24 cellular contexts compared by ENCODE assay signal in the genomic region with DNA sequence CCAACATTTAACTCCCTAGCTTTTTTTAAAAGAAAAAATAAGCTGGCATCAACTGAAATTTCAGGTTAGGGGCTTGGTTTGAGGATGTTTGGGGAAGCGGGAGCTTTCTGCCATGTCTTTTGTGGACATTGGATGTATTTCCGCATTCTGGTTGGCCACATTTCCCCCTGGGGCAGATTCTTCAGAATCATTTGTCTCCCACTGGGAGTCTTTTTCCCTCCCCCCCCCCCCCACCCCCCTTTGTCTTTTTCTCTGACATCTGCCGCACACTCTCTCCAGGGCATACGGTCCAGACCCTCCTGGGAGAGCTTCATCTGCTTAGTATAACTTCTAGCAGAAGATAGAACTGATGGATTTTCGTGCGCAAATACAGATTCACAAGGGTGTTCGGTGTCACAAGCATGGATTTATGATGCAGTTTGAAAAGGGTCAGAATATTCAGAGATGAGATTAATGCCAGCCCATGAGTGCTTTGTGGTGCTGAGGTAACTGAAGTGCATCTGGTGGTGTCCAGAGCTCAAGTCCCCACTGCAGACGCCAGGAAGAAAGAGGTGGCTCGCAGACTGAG. TPM values are rescaled to one million over a fixed set of nuclear protein-coding genes. Genes with fewer than 3 reads are reported as not detected.
DNase-seq lines count a peak whose midpoint lies in the region; FAIRE-seq and TF ChIP-seq lines count a peak whose summit lies in the region.
"Had no signal": no experiment of that assay in that cellular context is flagged by ENCODE, and none has a peak within 500 bp of the region (broad histone marks: within the 10 kb centered on the region; RNA-seq: fewer than 3 reads in every experiment).

No MANE protein-coding gene starts in this region.

- H3K27ac ChIP-seq in uterus (no peak overlapping the region), kidney (ENCODE audit: low read depth in 2 of 2, low read length in 2 of 2) (no peak overlapping the region)
- H3K27ac ChIP-seq: ascending aorta, heart right ventricle, left lung, SK-N-MC, thoracic aorta, VCaP had no signal

- intact Hi-C loops in uterus (cut with DNase I; ENCODE audit: low total_unique reads): no loop called here
- intact Hi-C loops in kidney (cut with DNase I): no loop called here

- no peak overlapping the region for H3K9ac ChIP-seq in kidney (ENCODE audit: low read length in 2 of 2)

- no peak for FAIRE-seq in kidney (lab: Jason Lieb, UNC)
- FAIRE-seq: GM12892, GM19239 had no signal

- peak; percentile 80 for DNase-seq in ELF-1 (ENCODE audit: low read depth, low spot score)
- DNase-seq in NCI-H187 treated with DMSO at 0.1 percent for 48 hours (lab: John Stamatoyannopoulos, UW): peak; percentile 42
- peak; percentile 75 for DNase-seq in SK-N-DZ (ENCODE audit: low spot score)
- DNase-seq in retina: peak; percentile 23
- DNase-seq in uterus: no peak
- DNase-seq in stimulated activated CD4-positive, alpha-beta T cell treated with anti-CD3 and anti-CD28 coated beads, Interleukin-2, amount 100 ng/mL, for 48 hours: no peak
- DNase-seq in kidney: no peak
- no peak for DNase-seq in A172 (ENCODE audit: low spot score)
- DNase-seq: activated CD4-positive, alpha-beta T cell treated with anti-CD3 and anti-CD28 coated beads, Interleukin-2, amount 10 ng/mL, durations not matched to agents 7 days and 5 days; DMS79 treated with DMSO at 0.1 percent for 48 hours; heart right ventricle; KG1; left lung; MV-4-11; NCI-H2227 treated with DMSO at 0.1 percent for 48 hours; nephron progenitor cell; Peyer's patch; stimulated activated naive B cell treated with anti-CD40 and anti-IgM and Interleukin-4, amounts not matched to agents 10 μg/mL and 1 μg/mL and 100 μg/mL, for 72 hours had no signal

- H3K9me3 ChIP-seq in uterus (no peaks in the 10 kb centered on the region), kidney (ENCODE audit: control insufficient read depth in 1 of 2, low read length in 2 of 2) (no peaks in the 10 kb centered on the region)
- H3K9me3 ChIP-seq: ascending aorta, heart right ventricle, left lung, Peyer's patch, thoracic aorta had no signal

- H3K4me3 ChIP-seq in uterus: no peak overlapping the region
- H3K4me3 ChIP-seq in kidney (ENCODE audit: low read length in 2 of 2): no peak overlapping the region
- H3K4me3 ChIP-seq: ascending aorta, heart right ventricle, left lung, Peyer's patch, SK-N-MC, thoracic aorta had no signal

- TF ChIP-seq POLR2A in uterus (IDR thresholded peaks at IDR 0.05): no peak

- TF ChIP-seq CTCF in uterus (IDR thresholded peaks at IDR 0.05) (no peak), kidney (IDR thresholded peaks at IDR 0.05; ENCODE audit: borderline replicate concordance, extremely low read depth, insufficient read depth) (no peak)

- no peaks in the 10 kb centered on the region for H3K27me3 ChIP-seq in uterus
- H3K27me3 ChIP-seq: ascending aorta, heart right ventricle, left lung, Peyer's patch had no signal

- H3K4me1 ChIP-seq in uterus: no peaks in the 10 kb centered on the region
- peaks cover 0 to 12% of the 10 kb centered on the region in 2 donors for H3K4me1 ChIP-seq in kidney (ENCODE audit: control insufficient read depth in 1 of 2, insufficient read depth in 1 of 2, low read depth in 1 of 2, low read length in 2 of 2)

- H3K36me3 ChIP-seq in uterus (no peaks in the 10 kb centered on the region), kidney (ENCODE audit: control insufficient read depth in 1 of 2, insufficient read depth in 2 of 2, low read length in 2 of 2) (no peaks in the 10 kb centered on the region)
- H3K36me3 ChIP-seq: ascending aorta, heart right ventricle, left lung, Peyer's patch, thoracic aorta had no signal

RNA-seq across cellular contexts. Expression of a gene that starts 40.2 kb away (rescaled TPM):
- 2.1 and 2.5 TPM in 2 replicates for polyA plus RNA-seq in SK-N-DZ (2014; cell fraction: cytosol; rRNA removed)
- polyA plus RNA-seq in SK-N-DZ (2014; cell fraction: nucleus; rRNA removed): 1.8 and 4.9 TPM in 2 replicates
- total RNA-seq in uterus: 10 to 100 TPM in 1 of 4 donors, 1 to 10 TPM in 3; 7.6 to 45.5 (median 8.2) TPM
- total RNA-seq in kidney: 59.8 TPM
- polyA plus RNA-seq in kidney (ENCODE audit: insufficient read depth, low read depth, low replicate concordance): 5.2 TPM
- total RNA-seq in A172 (2014; rRNA removed; shearing (Covaris generic)): 1.9 and 2.6 TPM in 2 replicates

Comparison
In these comparisons a context has a peak if more than half of its experiments do, and no peak if none do; other contexts are left out.
1. DNase-seq: peak in ELF-1 (single experiment), NCI-H187 treated with DMSO at 0.1 percent for 48 hours (single experiment), SK-N-DZ (single experiment) and retina (single experiment); none in uterus (0 of 2), stimulated activated CD4-positive, alpha-beta T cell treated with anti-CD3 and anti-CD28 coated beads, Interleukin-2, amount 100 ng/mL, for 48 hours (0 of 2), kidney (single experiment) and A172 (single experiment).